Comparison of ENCODE assay signal across 12 cellular contexts in genomic region chr1:201013031-201013485, GRCh38. TPM values are rescaled to one million over a fixed set of nuclear protein-coding genes. Genes with fewer than 3 reads are reported as not detected.
DNase-seq lines count a peak whose midpoint lies in the region; ATAC-seq and TF ChIP-seq lines count a peak whose summit lies in the region.
"Had no signal": no experiment of that assay in that cellular context is flagged by ENCODE, and none has a peak within 500 bp of the region (broad histone marks: within the 10 kb centered on the region; RNA-seq: fewer than 3 reads in every experiment).

No MANE protein-coding gene starts in this region.

- H3K27ac Mint-ChIP-seq in activated naive CD8-positive, alpha-beta T cell treated with anti-CD3 and anti-CD28 coated beads for 36 hours = peak overlapping the region; percentile 64
- peak overlapping the region; percentile 35 for H3K27ac Mint-ChIP-seq in neural crest cell (ENCODE audit: unreplicated experiment)

- peaks cover 88% of the 10 kb centered on the region for H4K20me1 ChIP-seq in DND-41 (ENCODE audit: insufficient read depth, low read length)

- TF ChIP-seq CTCF in DND-41 (IDR thresholded peaks at IDR 0.05; ENCODE audit: borderline replicate concordance, extremely low read depth, low read length, poor library complexity, severe bottlenecking) (no peak), neural crest cell (conservative IDR thresholded peaks at IDR 0.05) (no peak)

- peak overlapping the region; percentile 10; the same call in 1 of the 2 replicates for H3K27ac ChIP-seq in DND-41 (ENCODE audit: low read length)
- H3K27ac ChIP-seq: coronary artery had no signal

- H3K9ac ChIP-seq in DND-41 (ENCODE audit: low read depth, low read length) = no peak overlapping the region

- no peaks in the 10 kb centered on the region for H3K9me3 Mint-ChIP-seq in activated naive CD8-positive, alpha-beta T cell treated with anti-CD3 and anti-CD28 coated beads for 36 hours
- H3K9me3 Mint-ChIP-seq in neural crest cell = no peaks in the 10 kb centered on the region

- H3K4me1 Mint-ChIP-seq in activated naive CD8-positive, alpha-beta T cell treated with anti-CD3 and anti-CD28 coated beads for 36 hours = peaks cover 77% of the 10 kb centered on the region
- peaks cover 62% of the 10 kb centered on the region for H3K4me1 Mint-ChIP-seq in neural crest cell

- peaks cover 92% of the 10 kb centered on the region for H3K79me2 ChIP-seq in DND-41 (ENCODE audit: insufficient read depth, low read length)

- H3K4me3 ChIP-seq in DND-41 (ENCODE audit: low read depth in 1 of 2, low read length in 2 of 2) = no peak overlapping the region

- H3K4me3 Mint-ChIP-seq in activated naive CD8-positive, alpha-beta T cell treated with anti-CD3 and anti-CD28 coated beads for 36 hours = peak overlapping the region; percentile 47
- no peak overlapping the region for H3K4me3 Mint-ChIP-seq in neural crest cell

- ATAC-seq in DND-41 (ENCODE audit: insufficient read depth, low read depth) = no peak

- H3K36me3 ChIP-seq in DND-41 (ENCODE audit: insufficient read depth, low read length) = peaks cover 11% of the 10 kb centered on the region; the same call in 1 of the 2 replicates

- H2AFZ ChIP-seq in DND-41 (ENCODE audit: low read depth, low read length) = no peak overlapping the region

- no peaks in the 10 kb centered on the region for H3K27me3 Mint-ChIP-seq in activated naive CD8-positive, alpha-beta T cell treated with anti-CD3 and anti-CD28 coated beads for 36 hours
- no peaks in the 10 kb centered on the region for H3K27me3 Mint-ChIP-seq in neural crest cell (ENCODE audit: low read depth)

- peaks cover 15% of the 10 kb centered on the region for H3K36me3 Mint-ChIP-seq in activated naive CD8-positive, alpha-beta T cell treated with anti-CD3 and anti-CD28 coated beads for 36 hours
- H3K36me3 Mint-ChIP-seq in neural crest cell (ENCODE audit: low read depth) = no peaks in the 10 kb centered on the region

- DNase-seq in DND-41 (no peak), NOMO-1 treated with DMSO at 0.1 percent for 48 hours (lab: John Stamatoyannopoulos, UW; ENCODE audit: unreplicated experiment) (peak; percentile 83), neural crest cell (ENCODE audit: low read depth, low spot score) (no peak), SW 1271 (lab: John Stamatoyannopoulos, UW) (no peak), HCEC 1CT (no peak), NK-92 (lab: John Stamatoyannopoulos, UW; ENCODE audit: unreplicated experiment) (no peak)
- DNase-seq in activated naive CD8-positive, alpha-beta T cell treated with anti-CD3 and anti-CD28 coated beads for 36 hours = no peak
- DNase-seq: activated effector memory CD4-positive, alpha-beta T cell treated with Interleukin-2 at 50 U/mL for 16 hours; Calu3; NCI-H1930; stimulated activated naive CD4-positive, alpha-beta T cell had no signal

- H3K4me1 ChIP-seq in DND-41 (ENCODE audit: insufficient read depth, low read length) = peaks cover 22% of the 10 kb centered on the region

- no peaks in the 10 kb centered on the region for H3K27me3 ChIP-seq in DND-41 (ENCODE audit: insufficient read depth, low read length, poor library complexity)

- no peaks in the 10 kb centered on the region for H3K9me3 ChIP-seq in DND-41 (ENCODE audit: insufficient read depth, low read length, severe bottlenecking)

- no peak overlapping the region for H3K4me2 ChIP-seq in DND-41 (ENCODE audit: insufficient read depth, low read length)

RNA-seq across cellular contexts. Expression of gene KIF21B, which starts 10.5 kb away (rescaled TPM):
- total RNA-seq in activated naive CD8-positive, alpha-beta T cell treated with anti-CD3 and anti-CD28 coated beads for 36 hours = 10 to 100 TPM; 55.7 to 56.2 TPM
- 28.1 and 28.9 TPM in 2 replicates for total RNA-seq in neural crest cell
